In genomic region chr6:121794630-121795029, GRCh38 we compare ENCODE assay signal across 1 cellular context.
TF ChIP-seq lines count a peak whose summit lies in the region.

No MANE protein-coding gene starts in this region.

TF ChIP-seq in IMR-90, 13 proteins besides CTCF, POLR2A, EP300 and RAD21 (continued from another document):
- TF ChIP-seq USF2 (IDR thresholded peaks at IDR 0.05; ENCODE audit: low read depth, low read length) (no peak), RCOR1 (IDR thresholded peaks at IDR 0.05; ENCODE audit: insufficient replicate concordance, low read length) (peak; percentile 84), CEBPB (IDR thresholded peaks at IDR 0.05; ENCODE audit: low read depth, low read length) (peak; percentile 68)
